ENCODE assay signal across 9 cellular contexts in the genomic region with DNA sequence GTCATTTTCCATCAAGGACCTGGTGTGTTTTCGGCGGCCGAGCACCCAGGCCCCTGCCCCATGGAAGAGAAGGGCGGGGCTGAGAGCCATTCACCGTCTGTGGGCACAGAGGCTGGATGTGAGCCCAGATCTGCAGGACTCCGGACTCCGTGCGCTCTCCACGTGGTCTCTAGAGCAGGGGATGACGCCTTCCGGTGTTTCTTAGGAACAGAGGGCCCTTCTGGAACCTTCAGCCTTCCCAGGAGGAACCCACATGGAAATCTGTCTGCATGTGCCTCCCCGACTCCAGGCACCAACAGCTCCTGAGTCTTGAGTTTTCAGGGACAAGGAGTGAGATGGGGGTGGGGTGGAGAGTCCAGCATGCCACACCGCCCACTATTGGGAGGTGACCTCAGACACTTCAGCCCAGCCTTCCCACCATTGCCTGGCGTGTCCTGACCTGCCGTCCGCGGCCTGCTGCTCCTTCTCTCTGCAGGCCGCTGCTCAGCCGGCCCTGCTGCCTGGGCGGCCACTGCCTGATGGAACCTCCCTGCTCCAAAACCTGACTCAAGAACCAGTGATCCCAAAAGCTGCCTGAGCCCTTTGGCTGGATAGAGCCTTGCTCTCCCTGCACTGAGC. TPM values are rescaled to one million over a fixed set of nuclear protein-coding genes. Genes with fewer than 3 reads are reported as not detected.
DNase-seq lines count a peak whose midpoint lies in the region; ATAC-seq and TF ChIP-seq lines count a peak whose summit lies in the region.
"Had no signal": no experiment of that assay in that cellular context is flagged by ENCODE, and none has a peak within 500 bp of the region (broad histone marks: within the 10 kb centered on the region; RNA-seq: fewer than 3 reads in every experiment).

No MANE protein-coding gene starts in this region.

- H3K4me3 ChIP-seq in RWPE2 (ENCODE audit: severe bottlenecking) (no peak overlapping the region), fibroblast of villous mesenchyme (ENCODE audit: low read depth, low read length) (no peak overlapping the region)

- peaks cover 30% of the 10 kb centered on the region for H3K4me1 Mint-ChIP-seq in CD14-positive monocyte
- peaks cover 8 to 9% of the 10 kb centered on the region in 2 donors for H3K4me1 Mint-ChIP-seq in natural killer cell treated with Interleukin-12 subunit alpha and Interleukin-12 subunit beta and Interleukin-15 and Interleukin-18, amount 100 ng/mL, for 72 hours (ENCODE audit: low read depth in 2 of 2)
- H3K4me1 Mint-ChIP-seq in activated naive CD8-positive, alpha-beta T cell treated with anti-CD3 and anti-CD28 coated beads for 36 hours: peaks cover 2% of the 10 kb centered on the region

- no peaks in the 10 kb centered on the region for H3K27me3 ChIP-seq in RWPE2 (ENCODE audit: insufficient read depth, poor library complexity, severe bottlenecking)

- H3K27me3 Mint-ChIP-seq in CD14-positive monocyte (ENCODE audit: low read depth in 3 of 3): peaks cover 16 to 29% (median 18%) of the 10 kb centered on the region in 3 donors
- H3K27me3 Mint-ChIP-seq in natural killer cell treated with Interleukin-12 subunit alpha and Interleukin-12 subunit beta and Interleukin-15 and Interleukin-18, amount 100 ng/mL, for 72 hours: no peaks in the 10 kb centered on the region
- peaks cover 14% of the 10 kb centered on the region for H3K27me3 Mint-ChIP-seq in activated naive CD8-positive, alpha-beta T cell treated with anti-CD3 and anti-CD28 coated beads for 36 hours

- peaks cover 22% of the 10 kb centered on the region for H3K4me1 ChIP-seq in RWPE2 (ENCODE audit: insufficient read depth, poor library complexity, severe bottlenecking)

- H3K9me3 Mint-ChIP-seq in CD14-positive monocyte: no peaks in the 10 kb centered on the region
- no peaks in the 10 kb centered on the region for H3K9me3 Mint-ChIP-seq in natural killer cell treated with Interleukin-12 subunit alpha and Interleukin-12 subunit beta and Interleukin-15 and Interleukin-18, amount 100 ng/mL, for 72 hours
- no peaks in the 10 kb centered on the region for H3K9me3 Mint-ChIP-seq in activated naive CD8-positive, alpha-beta T cell treated with anti-CD3 and anti-CD28 coated beads for 36 hours

- ATAC-seq in RWPE2 (ENCODE audit: low read depth) (peak; percentile 63), HG02623 (IDR thresholded peaks at IDR 0.05; ENCODE audit: unreplicated experiment) (no peak)
- no peak for ATAC-seq in natural killer cell treated with Interleukin-12 subunit alpha and Interleukin-12 subunit beta and Interleukin-15 and Interleukin-18, amount 100 ng/mL, for 72 hours

- TF ChIP-seq CTCF in CD14-positive monocyte (IDR thresholded peaks at IDR 0.05): no peak
- no peak for TF ChIP-seq CTCF in RWPE2 (IDR thresholded peaks at IDR 0.05; ENCODE audit: poor library complexity, severe bottlenecking)
- TF ChIP-seq CTCF in fibroblast of villous mesenchyme (IDR thresholded peaks at IDR 0.05; ENCODE audit: insufficient read depth, low read depth, low read length): no peak

- peaks cover 2 to 6% of the 10 kb centered on the region in 2 donors for H3K36me3 Mint-ChIP-seq in CD14-positive monocyte
- no peaks in the 10 kb centered on the region for H3K36me3 Mint-ChIP-seq in natural killer cell treated with Interleukin-12 subunit alpha and Interleukin-12 subunit beta and Interleukin-15 and Interleukin-18, amount 100 ng/mL, for 72 hours
- H3K36me3 Mint-ChIP-seq in activated naive CD8-positive, alpha-beta T cell treated with anti-CD3 and anti-CD28 coated beads for 36 hours: no peaks in the 10 kb centered on the region

- peak overlapping the region in 1 of 2 donors; percentile 87 for H3K4me3 Mint-ChIP-seq in CD14-positive monocyte
- peak overlapping the region; percentile 70 for H3K4me3 Mint-ChIP-seq in natural killer cell treated with Interleukin-12 subunit alpha and Interleukin-12 subunit beta and Interleukin-15 and Interleukin-18, amount 100 ng/mL, for 72 hours
- no peak overlapping the region for H3K4me3 Mint-ChIP-seq in activated naive CD8-positive, alpha-beta T cell treated with anti-CD3 and anti-CD28 coated beads for 36 hours

- no peaks in the 10 kb centered on the region for H3K9me3 ChIP-seq in RWPE2 (ENCODE audit: severe bottlenecking)

- H3K27ac ChIP-seq in RWPE2 (ENCODE audit: poor library complexity, severe bottlenecking): peak overlapping the region; percentile 91

- DNase-seq in CD14-positive monocyte (ENCODE audit: low spot score): peak; percentile 35
- DNase-seq in RWPE2 (ENCODE audit: low spot score): no peak
- DNase-seq in fibroblast of villous mesenchyme (ENCODE audit: low read depth): peak; percentile 21
- no peak for DNase-seq in natural killer cell treated with Interleukin-12 subunit alpha and Interleukin-12 subunit beta and Interleukin-15 and Interleukin-18, amount 100 ng/mL, for 72 hours (ENCODE audit: low spot score)
- no peak for DNase-seq in MV-4-11 (lab: John Stamatoyannopoulos, UW)
- DNase-seq in activated naive CD8-positive, alpha-beta T cell treated with anti-CD3 and anti-CD28 coated beads for 36 hours: no peak
- no peak for DNase-seq in NCI-H187 (lab: John Stamatoyannopoulos, UW)
- DNase-seq: activated CD4-positive, alpha-beta T cell treated with anti-CD3 and anti-CD28 coated beads for 4 hours had no signal

- peak overlapping the region in 4 of 7 donors; percentile 78 to 89 (median 80) for H3K27ac Mint-ChIP-seq in CD14-positive monocyte
- peak overlapping the region in 1 of 2 donors; percentile 26 for H3K27ac Mint-ChIP-seq in natural killer cell treated with Interleukin-12 subunit alpha and Interleukin-12 subunit beta and Interleukin-15 and Interleukin-18, amount 100 ng/mL, for 72 hours
- no peak overlapping the region for H3K27ac Mint-ChIP-seq in activated naive CD8-positive, alpha-beta T cell treated with anti-CD3 and anti-CD28 coated beads for 36 hours

- peaks cover 4% of the 10 kb centered on the region; the same call in 1 of the 2 replicates for H3K36me3 ChIP-seq in RWPE2 (ENCODE audit: low read depth)

- intact Hi-C loops in CD14-positive monocyte (cut with micrococcal nuclease): loop anchor here (2.0 to 10.0 kb wide), 6 partner anchors 17 to 259 kb away; partner anchors contain the start of gene BRD3 (in 1 of the 2)

RNA-seq across cellular contexts. Expression of gene RXRA, which starts 2.4 kb away (rescaled TPM):
- polyA plus RNA-seq in CD14-positive monocyte: 10 to 100 TPM; 15.8 to 23.2 TPM
- total RNA-seq in fibroblast of villous mesenchyme: 14.2 and 16.0 TPM in 2 replicates
- total RNA-seq in natural killer cell treated with Interleukin-12 subunit alpha and Interleukin-12 subunit beta and Interleukin-15 and Interleukin-18, amount 100 ng/mL, for 72 hours: 1 to 10 TPM; 3.8 to 4.9 TPM
- 10 to 100 TPM; 11.0 to 11.4 TPM for total RNA-seq in activated naive CD8-positive, alpha-beta T cell treated with anti-CD3 and anti-CD28 coated beads for 36 hours

Comparison
In these comparisons a context has a peak if more than half of its experiments do, and no peak if none do; other contexts are left out.
1. DNase-seq: peak in CD14-positive monocyte (single experiment) and fibroblast of villous mesenchyme (single experiment); none in RWPE2 (single experiment), natural killer cell treated with Interleukin-12 subunit alpha and Interleukin-12 subunit beta and Interleukin-15 and Interleukin-18, amount 100 ng/mL, for 72 hours (single experiment), MV-4-11 (single experiment), activated naive CD8-positive, alpha-beta T cell treated with anti-CD3 and anti-CD28 coated beads for 36 hours (single experiment) and NCI-H187 (0 of 2).